In the genomic region with DNA sequence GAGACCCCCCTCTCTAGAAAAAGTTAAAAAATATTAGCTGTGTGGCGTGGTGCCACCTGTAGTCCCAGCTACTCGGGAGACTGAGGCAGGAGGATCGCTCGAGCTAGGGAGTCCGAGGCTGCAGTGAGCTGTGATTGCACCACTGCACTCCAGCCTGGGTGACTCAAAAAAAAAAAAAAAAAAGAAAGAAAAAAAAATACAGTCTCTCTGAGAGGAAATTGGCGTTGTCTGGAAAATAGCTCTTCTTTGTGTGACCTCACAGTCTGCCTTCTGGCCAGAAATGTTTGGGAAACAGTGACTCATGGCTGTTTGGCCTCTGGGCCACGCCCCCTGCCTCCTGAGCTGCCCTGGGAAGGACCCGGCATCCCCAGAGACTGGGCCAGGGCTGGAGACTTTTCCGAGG, we compare ENCODE assay signal across 1 cellular context.
TF ChIP-seq lines count a peak whose summit lies in the region.

No MANE protein-coding gene starts in this region.

TF ChIP-seq in endothelial cell of umbilical vein, 7 proteins besides CTCF, POLR2A, EP300 and RAD21 (continued from another document):
- TF ChIP-seq EZH2 (IDR thresholded peaks at IDR 0.05; ENCODE audit: borderline replicate concordance, low read depth, low read length, severe bottlenecking) (no peak), GATA2 (IDR thresholded peaks at IDR 0.05; ENCODE audit: insufficient read depth, insufficient read length, low read depth, low read length) (no peak)
- TF ChIP-seq, protein P1, sequence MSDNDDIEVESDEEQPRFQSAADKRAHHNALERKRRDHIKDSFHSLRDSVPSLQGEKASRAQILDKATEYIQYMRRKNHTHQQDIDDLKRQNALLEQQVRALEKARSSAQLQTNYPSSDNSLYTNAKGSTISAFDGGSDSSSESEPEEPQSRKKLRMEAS (IDR thresholded peaks at IDR 0.05; ENCODE audit: insufficient read depth, insufficient read length) = no peak
